ENCODE assay signal across 12 cellular contexts in genomic region chr13:84844473-84844872, GRCh38.
DNase-seq lines count a peak whose midpoint lies in the region; FAIRE-seq and TF ChIP-seq lines count a peak whose summit lies in the region.
"Had no signal": no experiment of that assay in that cellular context is flagged by ENCODE, and none has a peak within 500 bp of the region (broad histone marks: within the 10 kb centered on the region; RNA-seq: fewer than 3 reads in every experiment).

No MANE protein-coding gene starts in this region.

- no peaks in the 10 kb centered on the region for H3K36me3 ChIP-seq in stomach

- no peak for TF ChIP-seq CTCF in stomach (IDR thresholded peaks at IDR 0.05)

- TF ChIP-seq POLR2A in stomach (IDR thresholded peaks at IDR 0.05) (no peak), GM12892 (IDR thresholded peaks at IDR 0.05; ENCODE audit: low read depth, low read length) (no peak)

- intact Hi-C loops in stomach (cut with DNase I; ENCODE audit: low total_unique reads): no loop called here

- H3K4me3 ChIP-seq in stomach: no peak overlapping the region

- FAIRE-seq in GM12892 (lab: Jason Lieb, UNC): no peak
- FAIRE-seq: GM18507 had no signal

- no peaks in the 10 kb centered on the region for H3K27me3 ChIP-seq in stomach

- no peak for TF ChIP-seq EP300 in stomach (IDR thresholded peaks at IDR 0.05)

- H3K9me3 ChIP-seq in stomach: no peaks in the 10 kb centered on the region

- DNase-seq in EH (ENCODE audit: low read depth) (peak; percentile 2), LHCN-M2 (ENCODE audit: low read depth) (peak; percentile 4), SHP77 treated with DMSO at 0.1 percent for 48 hours (lab: John Stamatoyannopoulos, UW) (peak; percentile 78), kidney tubule cell (ENCODE audit: low spot score) (peak; percentile 27), NCI-H510A treated with DMSO at 0.1 percent for 48 hours (lab: John Stamatoyannopoulos, UW) (no peak), stomach (no peak), GM12892 (ENCODE audit: insufficient read length) (no peak)
- DNase-seq in activated CD4-positive, CD25-positive, alpha-beta regulatory T cell treated with anti-CD3 and anti-CD28 coated beads, Interleukin-2, amount 50 U/mL, for 72 hours: no peak
- DNase-seq: activated CD8-positive, alpha-beta memory T cell treated with anti-CD3 and anti-CD28 coated beads, Interleukin-2, amount 10 ng/mL, durations not matched to agents 7 days and 5 days; effector memory CD4-positive, alpha-beta T cell; NCI-H1417 treated with DMSO at 0.1 percent for 48 hours had no signal

- H3K27ac ChIP-seq in stomach: no peak overlapping the region

- H3K4me1 ChIP-seq in stomach: no peaks in the 10 kb centered on the region

- WGBS in stomach, 5 donors: 18 to 34% (median 28%) methylated on average over 1 of the region's 1 CpG

Comparison
In these comparisons a context has a peak if more than half of its experiments do, and no peak if none do; other contexts are left out.
1. DNase-seq: peak in EH (single experiment), LHCN-M2 (single experiment), SHP77 treated with DMSO at 0.1 percent for 48 hours (single experiment) and kidney tubule cell (single experiment); none in NCI-H510A treated with DMSO at 0.1 percent for 48 hours (single experiment), stomach (single experiment), activated CD4-positive, CD25-positive, alpha-beta regulatory T cell treated with anti-CD3 and anti-CD28 coated beads, Interleukin-2, amount 50 U/mL, for 72 hours (single experiment) and GM12892 (single experiment).